1 cellular context compared by ENCODE assay signal in genomic region chr17:42194133-42194899, GRCh38.
A peak's percentile ranks its signal among the peaks of the same experiment; 100 is the strongest.
TF ChIP-seq lines count a peak whose summit lies in the region.

GHDC (minus strand) TSS chr17:42194494; CDS start chr17:42193581, 913 bp downstream.

TF ChIP-seq in HepG2, 621 proteins besides CTCF, POLR2A, EP300 and RAD21 (continued from another document and continues in another):
- TF ChIP-seq MXD1 (CRISPR knock-in tag; IDR thresholded peaks at IDR 0.05) (peak; percentile 89), ZNF709 (CRISPR knock-in tag; IDR thresholded peaks at IDR 0.05) (peak; percentile 84), SALL1 (CRISPR knock-in tag; IDR thresholded peaks at IDR 0.05) (peak; percentile 72), ZEB1 (IDR thresholded peaks at IDR 0.05; ENCODE audit: insufficient replicate concordance, low read depth) (peak; percentile 28), TP53 (CRISPR knock-in tag; conservative IDR thresholded peaks at IDR 0.05) (no peak), MED1 (CRISPR knock-in tag; IDR thresholded peaks at IDR 0.05) (peak; percentile 82), ELF4 (CRISPR knock-in tag; IDR thresholded peaks at IDR 0.05; ENCODE audit: borderline replicate concordance) (peak; percentile 87), ZNF382 (CRISPR knock-in tag; IDR thresholded peaks at IDR 0.05; ENCODE audit: borderline replicate concordance) (no peak), ZNF660 (CRISPR knock-in tag; IDR thresholded peaks at IDR 0.05; ENCODE audit: borderline replicate concordance, low read depth) (no peak), CSRNP2 (CRISPR knock-in tag; conservative IDR thresholded peaks at IDR 0.05; ENCODE audit: low read depth) (no peak), REPIN1 (CRISPR knock-in tag; IDR thresholded peaks at IDR 0.05; ENCODE audit: borderline replicate concordance, low read depth) (peak; percentile 81; the same call in 1 of the 2 replicates), ZNF639 (CRISPR knock-in tag; conservative IDR thresholded peaks at IDR 0.05) (no peak), ZNF260 (CRISPR knock-in tag; IDR thresholded peaks at IDR 0.05; ENCODE audit: borderline replicate concordance, low read depth) (no peak), YEATS2 (CRISPR knock-in tag; IDR thresholded peaks at IDR 0.05; ENCODE audit: borderline replicate concordance) (peak; percentile 88; the same call in 1 of the 2 replicates), SP4 (CRISPR knock-in tag; IDR thresholded peaks at IDR 0.05) (peak; percentile 97), PCBP1 (IDR thresholded peaks at IDR 0.05; ENCODE audit: borderline replicate concordance, low read depth, low read length) (no peak), KAT7 (CRISPR knock-in tag; IDR thresholded peaks at IDR 0.05; ENCODE audit: borderline replicate concordance) (no peak), SIN3B (IDR thresholded peaks at IDR 0.05; ENCODE audit: low read length) (no peak), NFE2 (CRISPR knock-in tag; IDR thresholded peaks at IDR 0.05) (no peak), ZBTB33 (CRISPR knock-in tag; IDR thresholded peaks at IDR 0.05) (peak; percentile 37; the same call in 1 of the 2 replicates), ZNF790 (CRISPR knock-in tag; IDR thresholded peaks at IDR 0.05; ENCODE audit: borderline replicate concordance) (peak; percentile 62; the same call in 1 of the 2 replicates), SOX6 (IDR thresholded peaks at IDR 0.05) (no peak), SOX6 (CRISPR knock-in tag; IDR thresholded peaks at IDR 0.05) (peak; percentile 68; the same call in 1 of the 2 replicates), KMT2A (CRISPR knock-in tag; IDR thresholded peaks at IDR 0.05) (peak; percentile 40; the same call in 1 of the 2 replicates), ZSCAN20 (CRISPR knock-in tag; IDR thresholded peaks at IDR 0.05; ENCODE audit: borderline replicate concordance) (no peak), CCDC6 (CRISPR knock-in tag; IDR thresholded peaks at IDR 0.05) (peak; percentile 64; the same call in 1 of the 2 replicates), ASH2L (IDR thresholded peaks at IDR 0.05; ENCODE audit: insufficient read length, low read depth, low read length) (peak; percentile 83), HOXA7 (CRISPR knock-in tag; IDR thresholded peaks at IDR 0.05) (no peak), ZSCAN31 (CRISPR knock-in tag; IDR thresholded peaks at IDR 0.05; ENCODE audit: low read depth) (peak; percentile 78), JARID2 (CRISPR knock-in tag; IDR thresholded peaks at IDR 0.05; ENCODE audit: insufficient replicate concordance) (peak; percentile 46), KDM5B (CRISPR knock-in tag; IDR thresholded peaks at IDR 0.05; ENCODE audit: borderline replicate concordance) (peak; percentile 92), RARG (CRISPR knock-in tag; IDR thresholded peaks at IDR 0.05; ENCODE audit: low read depth) (no peak), MAZ (IDR thresholded peaks at IDR 0.05; ENCODE audit: borderline replicate concordance, low read depth, low read length) (peak; percentile 71; the same call in 1 of the 2 replicates), MAZ (CRISPR knock-in tag; IDR thresholded peaks at IDR 0.05; ENCODE audit: low read depth) (peak; percentile 65; the same call in 1 of the 2 replicates), POLR2G (IDR thresholded peaks at IDR 0.05; ENCODE audit: low read depth, low read length) (peak; percentile 84), HOXA5 (CRISPR knock-in tag; IDR thresholded peaks at IDR 0.05) (peak; percentile 82; the same call in 1 of the 2 replicates), ZNF577 (CRISPR knock-in tag; IDR thresholded peaks at IDR 0.05; ENCODE audit: borderline replicate concordance, low read depth) (no peak), HOXA3 (CRISPR knock-in tag; IDR thresholded peaks at IDR 0.05) (peak; percentile 71), ZNF512B (CRISPR knock-in tag; IDR thresholded peaks at IDR 0.05; ENCODE audit: borderline replicate concordance) (no peak), BHLHE40 (IDR thresholded peaks at IDR 0.05; ENCODE audit: low read length) (peak; percentile 84), THAP8 (CRISPR knock-in tag; IDR thresholded peaks at IDR 0.05; ENCODE audit: borderline replicate concordance) (no peak), NFE2L2 (IDR thresholded peaks at IDR 0.05; ENCODE audit: low read length) (no peak; the same call in 1 of the 2 replicates), SRSF1 (optimal IDR thresholded peaks at IDR 0.05; ENCODE audit: low read depth, low read length) (peak; percentile 79), ZFP36L1 (CRISPR knock-in tag; IDR thresholded peaks at IDR 0.05) (0 out of 2 replicates have a peak, but pooled peaks have one; percentile 34), AKAP8 (CRISPR knock-in tag; IDR thresholded peaks at IDR 0.05) (no peak), KDM2A (CRISPR knock-in tag; IDR thresholded peaks at IDR 0.05; ENCODE audit: borderline replicate concordance, low read depth) (peak; percentile 78; the same call in 1 of the 2 replicates), NFE2L1 (CRISPR knock-in tag; IDR thresholded peaks at IDR 0.05; ENCODE audit: borderline replicate concordance) (no peak), RXRB (CRISPR knock-in tag; IDR thresholded peaks at IDR 0.05; ENCODE audit: borderline replicate concordance) (peak; percentile 22), ZNF800 (CRISPR knock-in tag; IDR thresholded peaks at IDR 0.05) (no peak), DBP (CRISPR knock-in tag; IDR thresholded peaks at IDR 0.05; ENCODE audit: not compliant biosample characterization) (no peak), HINFP (CRISPR knock-in tag; IDR thresholded peaks at IDR 0.05; ENCODE audit: low read depth) (0 out of 2 replicates have a peak, but pooled peaks have one; percentile 49), MTA3 (CRISPR knock-in tag; IDR thresholded peaks at IDR 0.05) (no peak), GMEB1 (CRISPR knock-in tag; IDR thresholded peaks at IDR 0.05; ENCODE audit: borderline replicate concordance) (peak; percentile 59; the same call in 1 of the 2 replicates)
